Comparison of ENCODE assay signal across 35 cellular contexts in genomic region chr1:56542651-56543050, GRCh38. TPM values are rescaled to one million over a fixed set of nuclear protein-coding genes. Genes with fewer than 3 reads are reported as not detected.
"Had no signal": no experiment of that assay in that cellular context is flagged by ENCODE, and none has a peak within 500 bp of the region (broad histone marks: within the 10 kb centered on the region; RNA-seq: fewer than 3 reads in every experiment).

No MANE protein-coding gene starts in this region.

- DNase-seq: activated CD4-positive, alpha-beta T cell treated with anti-CD3 and anti-CD28 coated beads for 36 hours; activated CD4-positive, alpha-beta T cell treated with anti-CD3 and anti-CD28 coated beads, Interleukin-2, amount 10 ng/mL, durations not matched to agents 24 days and 14 days; activated CD4-positive, alpha-beta T cell treated with anti-CD3 and anti-CD28 coated beads, Interleukin-2, amount 50 U/mL, for 48 hours; activated CD4-positive, CD25-positive, alpha-beta regulatory T cell; activated CD4-positive, CD25-positive, alpha-beta regulatory T cell treated with anti-CD3 and anti-CD28 coated beads, Interleukin-2, amount 50 U/mL, for 72 hours; activated CD8-positive, alpha-beta memory T cell treated with anti-CD3 and anti-CD28 coated beads for 24 hours; activated CD8-positive, alpha-beta T cell treated with anti-CD3 and anti-CD28 coated beads for 36 hours; activated effector memory CD4-positive, alpha-beta T cell treated with anti-CD3 and anti-CD28 coated beads, Interleukin-2, amount 50 U/mL, for 16 hours; activated naive CD4-positive, alpha-beta T cell treated with anti-CD3 and anti-CD28 coated beads for 36 hours; activated naive CD8-positive, alpha-beta T cell treated with anti-CD3 and anti-CD28 coated beads for 36 hours; activated naive CD8-positive, alpha-beta T cell treated with anti-CD3 and anti-CD28 coated beads, Interleukin-2, amount 50 U/mL, for 24 hours; activated T-cell treated with anti-CD3 and anti-CD28 coated beads, Interleukin-2, amount 50 U/mL, for 4 hours; adrenal gland; amygdala; aorta; body of pancreas; central memory CD4-positive, alpha-beta T cell; cerebellar nuclear complex; colonic mucosa; effector CD8-positive, alpha-beta T cell; esophagus squamous epithelium; foreskin fibroblast; head of caudate nucleus; T-helper 1 cell; T-helper 17 cell; T1000; WERI-Rb-1 had no signal

- H3K27me3 Mint-ChIP-seq: activated CD4-positive, alpha-beta T cell treated with anti-CD3 and anti-CD28 coated beads, Interleukin-2, amount 10 ng/mL, durations not matched to agents 24 days and 14 days; activated CD8-positive, alpha-beta T cell treated with anti-CD3 and anti-CD28 coated beads for 36 hours; activated naive CD8-positive, alpha-beta T cell treated with anti-CD3 and anti-CD28 coated beads for 36 hours; activated naive CD8-positive, alpha-beta T cell treated with anti-CD3 and anti-CD28 coated beads, Interleukin-2, amount 50 U/mL, for 24 hours had no signal

- H3K4me1 Mint-ChIP-seq: activated CD4-positive, alpha-beta T cell treated with anti-CD3 and anti-CD28 coated beads for 36 hours; activated CD4-positive, alpha-beta T cell treated with anti-CD3 and anti-CD28 coated beads, Interleukin-2, amount 10 ng/mL, durations not matched to agents 24 days and 14 days; activated naive CD4-positive, alpha-beta T cell treated with anti-CD3 and anti-CD28 coated beads, Interleukin-2, amount 50 U/mL, for 24 hours; activated naive CD8-positive, alpha-beta T cell treated with anti-CD3 and anti-CD28 coated beads for 36 hours; activated naive CD8-positive, alpha-beta T cell treated with anti-CD3 and anti-CD28 coated beads, Interleukin-2, amount 50 U/mL, for 24 hours; T-helper 17 cell had no signal

- H3K36me3 ChIP-seq: adrenal gland, cardiac muscle cell, colonic mucosa, esophagus squamous epithelium, WERI-Rb-1 had no signal

- H3K36me3 Mint-ChIP-seq: activated naive CD4-positive, alpha-beta T cell treated with anti-CD3 and anti-CD28 coated beads, Interleukin-2, amount 50 U/mL, for 24 hours; activated naive CD8-positive, alpha-beta T cell treated with anti-CD3 and anti-CD28 coated beads for 36 hours had no signal

- H3K4me3 ChIP-seq: adrenal gland, body of pancreas, cardiac muscle cell, colonic mucosa, esophagus squamous epithelium had no signal

- H3K4me1 ChIP-seq: colonic mucosa had no signal

- H3K27ac ChIP-seq: adrenal gland, cardiac muscle cell, colonic mucosa, epithelial cell of prostate, esophagus squamous epithelium, WERI-Rb-1 had no signal

- FAIRE-seq: endothelial cell of umbilical vein, frontal cortex had no signal

- H3K4me3 Mint-ChIP-seq: activated CD4-positive, alpha-beta T cell treated with anti-CD3 and anti-CD28 coated beads for 36 hours; activated CD4-positive, alpha-beta T cell treated with anti-CD3 and anti-CD28 coated beads, Interleukin-2, amount 10 ng/mL, durations not matched to agents 24 days and 14 days; activated CD8-positive, alpha-beta T cell treated with anti-CD3 and anti-CD28 coated beads for 36 hours; activated naive CD4-positive, alpha-beta T cell treated with anti-CD3 and anti-CD28 coated beads for 36 hours; activated naive CD4-positive, alpha-beta T cell treated with anti-CD3 and anti-CD28 coated beads, Interleukin-2, amount 50 U/mL, for 24 hours; activated naive CD8-positive, alpha-beta T cell treated with anti-CD3 and anti-CD28 coated beads for 36 hours; activated naive CD8-positive, alpha-beta T cell treated with anti-CD3 and anti-CD28 coated beads, Interleukin-2, amount 50 U/mL, for 24 hours; activated T-cell treated with anti-CD3 and anti-CD28 coated beads, Interleukin-2, amount 50 U/mL, for 4 hours; activated T-helper 1 cell treated with anti-CD3 and anti-CD28 coated beads, Interleukin-12 subunit alpha, Interleukin-12 subunit beta, Interleukin-2, Interleukin-4 antibody, amounts not matched to agents 30 ng/mL and 10 ng/mL and 1 ng/mL, durations not matched to agents 14 hours and 24 hours and 36 hours; T-helper 17 cell; T-helper 2 cell treated with Interferon-gamma antibody and Interleukin-4, amounts not matched to agents 5 μg/mL and 100 μg/mL, for 36 hours had no signal

- H3K27me3 ChIP-seq: adrenal gland, body of pancreas, cardiac muscle cell, colonic mucosa, esophagus squamous epithelium had no signal

- ATAC-seq: activated CD4-positive, alpha-beta T cell treated with anti-CD3 and anti-CD28 coated beads for 36 hours; activated CD8-positive, alpha-beta T cell treated with anti-CD3 and anti-CD28 coated beads for 36 hours; activated naive CD8-positive, alpha-beta T cell treated with anti-CD3 and anti-CD28 coated beads, Interleukin-2, amount 50 U/mL, for 24 hours; activated T-cell treated with anti-CD3 and anti-CD28 coated beads, Interleukin-2, amount 50 U/mL, for 4 hours; body of pancreas; T-helper 17 cell had no signal

- H3K27ac Mint-ChIP-seq: activated CD4-positive, alpha-beta T cell treated with anti-CD3 and anti-CD28 coated beads for 36 hours; activated CD4-positive, alpha-beta T cell treated with anti-CD3 and anti-CD28 coated beads, Interleukin-2, amount 10 ng/mL, durations not matched to agents 24 days and 14 days; activated CD8-positive, alpha-beta T cell treated with anti-CD3 and anti-CD28 coated beads for 36 hours; activated naive CD4-positive, alpha-beta T cell treated with anti-CD3 and anti-CD28 coated beads for 36 hours; activated naive CD4-positive, alpha-beta T cell treated with anti-CD3 and anti-CD28 coated beads, Interleukin-2, amount 50 U/mL, for 24 hours; activated naive CD8-positive, alpha-beta T cell treated with anti-CD3 and anti-CD28 coated beads for 36 hours; activated naive CD8-positive, alpha-beta T cell treated with anti-CD3 and anti-CD28 coated beads, Interleukin-2, amount 50 U/mL, for 24 hours; activated T-helper 1 cell treated with anti-CD3 and anti-CD28 coated beads, Interleukin-12 subunit alpha, Interleukin-12 subunit beta, Interleukin-2, Interleukin-4 antibody, amounts not matched to agents 30 ng/mL and 10 ng/mL and 1 ng/mL, durations not matched to agents 14 hours and 24 hours and 36 hours; activated T-helper 2 cell treated with anti-CD3 and anti-CD28 coated beads, Interferon-gamma antibody, Interleukin-2, Interleukin-4, amounts not matched to agents 10 μg/mL and 5 μg/mL and 100 μg/mL, durations not matched to agents 14 hours and 24 hours and 36 hours; T-helper 17 cell; T-helper 2 cell treated with Interferon-gamma antibody and Interleukin-4, amounts not matched to agents 5 μg/mL and 100 μg/mL, for 36 hours had no signal

- H3K9me3 ChIP-seq: adrenal gland, body of pancreas, colonic mucosa, esophagus squamous epithelium had no signal

- H3K9me3 Mint-ChIP-seq: activated CD4-positive, alpha-beta T cell treated with anti-CD3 and anti-CD28 coated beads, Interleukin-2, amount 10 ng/mL, durations not matched to agents 24 days and 14 days; activated CD8-positive, alpha-beta T cell treated with anti-CD3 and anti-CD28 coated beads for 36 hours; activated naive CD4-positive, alpha-beta T cell treated with anti-CD3 and anti-CD28 coated beads for 36 hours; activated naive CD8-positive, alpha-beta T cell treated with anti-CD3 and anti-CD28 coated beads for 36 hours; activated naive CD8-positive, alpha-beta T cell treated with anti-CD3 and anti-CD28 coated beads, Interleukin-2, amount 50 U/mL, for 24 hours; activated T-cell treated with anti-CD3 and anti-CD28 coated beads, Interleukin-2, amount 50 U/mL, for 4 hours; activated T-helper 1 cell treated with anti-CD3 and anti-CD28 coated beads, Interleukin-12 subunit alpha, Interleukin-12 subunit beta, Interleukin-2, Interleukin-4 antibody, amounts not matched to agents 30 ng/mL and 10 ng/mL and 1 ng/mL, durations not matched to agents 14 hours and 24 hours and 36 hours; activated T-helper 2 cell treated with anti-CD3 and anti-CD28 coated beads, Interferon-gamma antibody, Interleukin-2, Interleukin-4, amounts not matched to agents 10 μg/mL and 5 μg/mL and 100 μg/mL, durations not matched to agents 14 hours and 24 hours and 36 hours; T-helper 2 cell treated with Interferon-gamma antibody and Interleukin-4, amounts not matched to agents 5 μg/mL and 100 μg/mL, for 36 hours had no signal

RNA-seq across cellular contexts. Expression of gene PLPP3, which starts 36.7 kb away (rescaled TPM):
- total RNA-seq: activated CD4-positive, alpha-beta T cell treated with anti-CD3 and anti-CD28 coated beads for 36 hours; activated CD4-positive, alpha-beta T cell treated with anti-CD3 and anti-CD28 coated beads, Interleukin-2, amount 10 ng/mL, durations not matched to agents 24 days and 14 days; activated CD8-positive, alpha-beta T cell treated with anti-CD3 and anti-CD28 coated beads for 36 hours; activated naive CD4-positive, alpha-beta T cell treated with anti-CD3 and anti-CD28 coated beads for 36 hours; activated naive CD8-positive, alpha-beta T cell treated with anti-CD3 and anti-CD28 coated beads for 36 hours; activated T-helper 1 cell treated with anti-CD3 and anti-CD28 coated beads, Interleukin-12 subunit alpha, Interleukin-12 subunit beta, Interleukin-2, Interleukin-4 antibody, amounts not matched to agents 30 ng/mL and 10 ng/mL and 1 ng/mL, durations not matched to agents 14 hours and 24 hours and 36 hours; activated T-helper 2 cell treated with anti-CD3 and anti-CD28 coated beads, Interferon-gamma antibody, Interleukin-2, Interleukin-4, amounts not matched to agents 10 μg/mL and 5 μg/mL and 100 μg/mL, durations not matched to agents 14 hours and 24 hours and 36 hours had no signal
